8 cellular contexts compared by ENCODE assay signal in genomic region chr12:53061404-53062010, GRCh38. TPM values are rescaled to one million over a fixed set of nuclear protein-coding genes. Genes with fewer than 3 reads are reported as not detected.
DNase-seq lines count a peak whose midpoint lies in the region; ATAC-seq and TF ChIP-seq lines count a peak whose summit lies in the region.

No MANE protein-coding gene starts in this region.

- H3K27me3 ChIP-seq in spleen (replicated peaks in 1 of 7) (peaks cover 0 to 11% (median 0%) of the 10 kb centered on the region in 7 donors), SJCRH30 (no peaks in the 10 kb centered on the region)

- TF ChIP-seq CTCF in HFFc6 (IDR thresholded peaks at IDR 0.05), result peak; percentile 47
- peak; percentile 48 for TF ChIP-seq CTCF in epithelial cell of proximal tubule (conservative IDR thresholded peaks at IDR 0.05; ENCODE audit: low read depth, low read length)
- TF ChIP-seq CTCF in spleen (IDR thresholded peaks at IDR 0.05 in 8 of 11, conservative IDR thresholded peaks at IDR 0.05 in 3 of 11), result no peak

- H3K27ac ChIP-seq in spleen (peak overlapping the region in 5 of 8 donors; percentile 20 to 94 (median 59)), SJCRH30 (no peak overlapping the region)

- H3K36me3 ChIP-seq in spleen, result peaks cover 0 to 100% (median 66%) of the 10 kb centered on the region in 6 donors
- no peaks in the 10 kb centered on the region for H3K36me3 ChIP-seq in SJCRH30

- ATAC-seq in HG02763 (IDR thresholded peaks at IDR 0.05; ENCODE audit: unreplicated experiment), result no peak

- H3K9me3 Mint-ChIP-seq in HFFc6, result no peaks in the 10 kb centered on the region

- WGBS in spleen, 5 donors, result 71 to 87% (median 81%) methylated on average over 2 to 5 of the region's 5 CpGs

- H3K9me3 ChIP-seq in spleen, result no peaks in the 10 kb centered on the region
- no peaks in the 10 kb centered on the region for H3K9me3 ChIP-seq in SJCRH30 (replicated peaks)

- H3K4me3 Mint-ChIP-seq in HFFc6, result no peak overlapping the region

- H3K27me3 Mint-ChIP-seq in HFFc6 (ENCODE audit: insufficient read depth), result peaks cover 33% of the 10 kb centered on the region

- intact Hi-C loops in spleen (cut with DNase I; ENCODE audit: low total_unique reads), result no loop called here

- TF ChIP-seq POLR2A in spleen (IDR thresholded peaks at IDR 0.05), result no peak

- H3K36me3 Mint-ChIP-seq in HFFc6 (ENCODE audit: low read depth), result no peaks in the 10 kb centered on the region; the same call in 1 of the 2 replicates

- H3K4me1 Mint-ChIP-seq in HFFc6 (ENCODE audit: low read depth), result peaks cover 39% of the 10 kb centered on the region

- H3K4me3 ChIP-seq in epithelial cell of proximal tubule (ENCODE audit: low read depth, low read length), result no peak overlapping the region
- H3K4me3 ChIP-seq in spleen, result no peak overlapping the region
- H3K4me3 ChIP-seq in SJCRH30, result no peak overlapping the region

- peak overlapping the region; percentile 36 for H3K27ac Mint-ChIP-seq in HFFc6

- peaks cover 8 to 91% (median 36%) of the 10 kb centered on the region in 6 donors for H3K4me1 ChIP-seq in spleen
- H3K4me1 ChIP-seq in SJCRH30, result peaks cover 21% of the 10 kb centered on the region

- DNase-seq in HFFc6, result no peak
- peak; percentile 89 for DNase-seq in NCI-H748 (lab: John Stamatoyannopoulos, UW; ENCODE audit: unreplicated experiment)
- no peak for DNase-seq in epithelial cell of proximal tubule (ENCODE audit: low read depth)
- peak; percentile 70 for DNase-seq in spleen
- DNase-seq in nucleus accumbens (lab: John Stamatoyannopoulos, UW), result no peak
- DNase-seq in T-helper 9 cell, result no peak
- DNase-seq in SJCRH30, result no peak

RNA-seq across cellular contexts. Expression of gene TNS2, which starts 11.6 kb away (rescaled TPM):
- 10 to 100 TPM; 44.3 to 69.2 (median 58.9) TPM for total RNA-seq in HFFc6 (2021; fragmentation: NEBNext Ultra II Directional; extraction: Animal tissue kit (Norgen Biotek cat#: 25700))
- total RNA-seq in epithelial cell of proximal tubule (6.7 and 10.8 TPM in 2 replicates), spleen (100 to 1,000 TPM in 6 of 7 donors, 10 to 100 TPM in 1; 72.4 to 301 (median 170) TPM)
- 100 to 1,000 TPM in 1 of 3 donors, 10 to 100 TPM in 2; 36.6 to 159 (median 67.5) TPM for polyA plus RNA-seq in spleen
- total RNA-seq in SJCRH30 (2014; rRNA removed; shearing (Covaris generic)), result 13.3 and 16.1 TPM in 2 replicates

RNA-seq across cellular contexts. Expression of gene SPRYD3, which starts 17.7 kb away (rescaled TPM):
- total RNA-seq in HFFc6 (2021; fragmentation: NEBNext Ultra II Directional; extraction: Animal tissue kit (Norgen Biotek cat#: 25700)), result 10 to 100 TPM; 50.5 to 59.4 (median 54.9) TPM
- 24.5 and 26.1 TPM in 2 replicates for total RNA-seq in epithelial cell of proximal tubule
- total RNA-seq in spleen, result 10 to 100 TPM; 29.2 to 44.5 (median 36.4) TPM
- 10 to 100 TPM; 10.8 to 31.0 (median 15.9) TPM for polyA plus RNA-seq in spleen
- total RNA-seq in SJCRH30 (2014; rRNA removed; shearing (Covaris generic)), result 8.9 and 10.4 TPM in 2 replicates

RNA-seq across cellular contexts. Expression of gene IGFBP6, which starts 36.0 kb away (rescaled TPM):
- 100 to 1,000 TPM; 317 to 444 (median 430) TPM for total RNA-seq in HFFc6 (2021; fragmentation: NEBNext Ultra II Directional; extraction: Animal tissue kit (Norgen Biotek cat#: 25700))
- total RNA-seq in epithelial cell of proximal tubule (71.6 and 102 TPM in 2 replicates), spleen (100 to 1,000 TPM in 2 of 7 donors, 10 to 100 TPM in 5; 35.2 to 183 (median 75.6) TPM)
- polyA plus RNA-seq in spleen, result 100 to 1,000 TPM in 2 of 3 donors, 10 to 100 TPM in 1; 37.1 to 144 (median 130) TPM
- total RNA-seq in SJCRH30 (2014; rRNA removed; shearing (Covaris generic)), result 11.5 and 13.0 TPM in 2 replicates

RNA-seq across cellular contexts. Expression of gene SOAT2, which starts 41.8 kb away (rescaled TPM):
- total RNA-seq in HFFc6 (2021; fragmentation: NEBNext Ultra II Directional; extraction: Animal tissue kit (Norgen Biotek cat#: 25700)), result under 1 TPM; 0.12 to 0.34 (median 0.18) TPM
- not detected in 2 replicates for total RNA-seq in epithelial cell of proximal tubule
- under 1 TPM in 6 of 7 donors, not detected in 1; 0.37 to 0.80 (median 0.54) TPM for total RNA-seq in spleen
- 1 to 10 TPM in 1 of 3 donors, under 1 TPM in 2; 0.52 to 2.2 (median 0.99) TPM for polyA plus RNA-seq in spleen
- not detected in 2 replicates for total RNA-seq in SJCRH30 (2014; rRNA removed; shearing (Covaris generic))

RNA-seq across cellular contexts. Expression of gene EIF4B, which starts 55.3 kb away (rescaled TPM):
- total RNA-seq in HFFc6 (2021; fragmentation: NEBNext Ultra II Directional; extraction: Animal tissue kit (Norgen Biotek cat#: 25700)), result 100 to 1,000 TPM; 376 to 437 (median 392) TPM
- 371 and 447 TPM in 2 replicates for total RNA-seq in epithelial cell of proximal tubule
- 100 to 1,000 TPM; 379 to 490 (median 468) TPM for total RNA-seq in spleen
- 100 to 1,000 TPM; 105 to 132 (median 119) TPM for polyA plus RNA-seq in spleen
- total RNA-seq in SJCRH30 (2014; rRNA removed; shearing (Covaris generic)), result 505 and 541 TPM in 2 replicates

Comparison
In these comparisons a context has a peak if more than half of its experiments do, and no peak if none do; other contexts are left out.
1. DNase-seq: peak in NCI-H748 (single experiment) and spleen (single experiment); none in HFFc6 (single experiment), epithelial cell of proximal tubule (single experiment), nucleus accumbens (0 of 56), T-helper 9 cell (single experiment) and SJCRH30 (0 of 2).
2. CTCF ChIP-seq: peak in HFFc6 (single experiment) and epithelial cell of proximal tubule (single experiment); none in spleen (0 of 11).